ENCODE assay signal across 1 cellular context in genomic region chr12:117189725-117190209, GRCh38.
TF ChIP-seq lines count a peak whose summit lies in the region.

No MANE protein-coding gene starts in this region.

TF ChIP-seq in K562, 482 proteins besides CTCF, POLR2A, EP300 and RAD21 (continued from another document and continues in another):
- TF ChIP-seq RREB1 (CRISPR knock-in tag; IDR thresholded peaks at IDR 0.05) (0 out of 2 replicates have a peak, but pooled peaks have one; percentile 16), KDM1A (IDR thresholded peaks at IDR 0.05) (peak; percentile 99), FOXP1 (CRISPR knock-in tag; IDR thresholded peaks at IDR 0.05) (0 out of 2 replicates have a peak, but pooled peaks have one; percentile 23), ZBTB7A (IDR thresholded peaks at IDR 0.05; ENCODE audit: borderline replicate concordance, control insufficient read depth, low read depth, low read length) (0 out of 2 replicates have a peak, but pooled peaks have one; percentile 40), NCOA6 (IDR thresholded peaks at IDR 0.05) (no peak), EP400 (IDR thresholded peaks at IDR 0.05) (no peak), PRDM10 (IDR thresholded peaks at IDR 0.05; ENCODE audit: partially characterized antibody) (no peak), UBTF (IDR thresholded peaks at IDR 0.05; ENCODE audit: borderline replicate concordance in 1 of 2, low read depth in 2 of 2, low read length in 2 of 2) (0 out of 4 replicates have a peak, but pooled peaks of 1 of the 2 experiments have one; percentile 1), KAT8 (IDR thresholded peaks at IDR 0.05; ENCODE audit: low read depth) (no peak), FOSL1 (tag; conservative IDR thresholded peaks at IDR 0.05) (peak; percentile 35; the same call in 1 of the 2 replicates), CTBP1 (IDR thresholded peaks at IDR 0.05; ENCODE audit: borderline replicate concordance) (peak; percentile 17; the same call in 1 of the 2 replicates), CHD4 (IDR thresholded peaks at IDR 0.05; ENCODE audit: insufficient read depth, insufficient replicate concordance, low read depth, low read length, poor library complexity, severe bottlenecking) (peak; percentile 39), HDAC1 (IDR thresholded peaks at IDR 0.05) (peak in 1 of 2 experiments; percentile 88; a peak in 2 of 4 replicates), JUND (IDR thresholded peaks at IDR 0.05; ENCODE audit: borderline replicate concordance, low read depth, low read length) (no peak), JUND (tag; IDR thresholded peaks at IDR 0.05; ENCODE audit: borderline replicate concordance, low read depth, low read length) (no peak), HMG20B (CRISPR knock-in tag; IDR thresholded peaks at IDR 0.05) (peak; percentile 94), ESRRA (IDR thresholded peaks at IDR 0.05; ENCODE audit: borderline replicate concordance, low read depth) (peak; percentile 69), SPI1 (IDR thresholded peaks at IDR 0.05; ENCODE audit: borderline replicate concordance, low read depth, low read length) (peak; percentile 96), ZNF707 (CRISPR knock-in tag; conservative IDR thresholded peaks at IDR 0.05) (no peak), CUX1 (CRISPR knock-in tag; IDR thresholded peaks at IDR 0.05) (no peak), KDM2B (CRISPR knock-in tag; IDR thresholded peaks at IDR 0.05) (0 out of 2 replicates have a peak, but pooled peaks have one; percentile 14), RCOR1 (IDR thresholded peaks at IDR 0.05; ENCODE audit: borderline replicate concordance in 1 of 2, low read depth in 2 of 2, low read length in 2 of 2) (peak; percentile 90 to 98), TEAD1 (CRISPR knock-in tag; IDR thresholded peaks at IDR 0.05) (0 out of 4 replicates have a peak, but pooled peaks of 1 of the 2 experiments have one; percentile 31), STAT6 (CRISPR knock-in tag; IDR thresholded peaks at IDR 0.05) (no peak), DACH1 (IDR thresholded peaks at IDR 0.05; ENCODE audit: partially characterized antibody) (no peak), BHLHE40 (IDR thresholded peaks at IDR 0.05; ENCODE audit: low read length) (0 out of 2 replicates have a peak, but pooled peaks have one; percentile 15), FOS (IDR thresholded peaks at IDR 0.05; ENCODE audit: extremely low read depth, insufficient read length) (no peak), ZNF384 (IDR thresholded peaks at IDR 0.05; ENCODE audit: low read depth, low read length) (no peak), ZNF699 (CRISPR knock-in tag; IDR thresholded peaks at IDR 0.05; ENCODE audit: insufficient replicate concordance) (no peak), ATF1 (CRISPR knock-in tag; IDR thresholded peaks at IDR 0.05) (no peak), ATF1 (tag; IDR thresholded peaks at IDR 0.05) (peak; percentile 8; the same call in 1 of the 2 replicates), TARDBP (IDR thresholded peaks at IDR 0.05) (peak; percentile 69; the same call in 1 of the 2 replicates), PHF21A (IDR thresholded peaks at IDR 0.05; ENCODE audit: borderline replicate concordance, low read depth) (peak; percentile 99), ZBTB5 (IDR thresholded peaks at IDR 0.05) (no peak), FOXA1 (IDR thresholded peaks at IDR 0.05; ENCODE audit: borderline replicate concordance) (no peak), ZNF668 (CRISPR knock-in tag; IDR thresholded peaks at IDR 0.05) (no peak), CBX8 (IDR thresholded peaks at IDR 0.05; ENCODE audit: borderline replicate concordance, extremely low read depth, low read depth, low read length, poor library complexity, severe bottlenecking) (no peak)
